Comparison of ENCODE assay signal across 8 cellular contexts in genomic region chr1:31762726-31763670, GRCh38.
DNase-seq lines count a peak whose midpoint lies in the region; ATAC-seq and TF ChIP-seq lines count a peak whose summit lies in the region.

No MANE protein-coding gene starts in this region.

- TF ChIP-seq CTCF in choroid plexus epithelial cell (conservative IDR thresholded peaks at IDR 0.05; ENCODE audit: low read depth, low read length): peak; percentile 42

- no peak for ATAC-seq in GM21447 (IDR thresholded peaks at IDR 0.05; ENCODE audit: unreplicated experiment)

- DNase-seq in NOMO-1 (lab: John Stamatoyannopoulos, UW; ENCODE audit: unreplicated experiment in 2 of 2): peak; percentile 34 to 49
- DNase-seq in NOMO-1 treated with dmso at 0.1 percent for 144 hours (lab: John Stamatoyannopoulos, UW; ENCODE audit: unreplicated experiment): no peak
- DNase-seq in NCI-H2227 (lab: John Stamatoyannopoulos, UW; ENCODE audit: unreplicated experiment): peak; percentile 90
- peak; percentile 65 for DNase-seq in activated CD4-positive, CD25-positive, alpha-beta regulatory T cell treated with anti-CD3 and anti-CD28 coated beads, Interleukin-2, amount 50 U/mL, for 72 hours
- DNase-seq in choroid plexus epithelial cell (ENCODE audit: low read depth): no peak
- DNase-seq in stimulated activated CD4-positive, alpha-beta T cell treated with anti-CD3 and anti-CD28 coated beads, Interleukin-2, amount 100 ng/mL, for 24 hours: peak; percentile 69 to 79

- H3K4me3 ChIP-seq in choroid plexus epithelial cell (ENCODE audit: low read depth, low read length): peak overlapping the region; percentile 47

- no peaks in the 10 kb centered on the region for H3K27me3 ChIP-seq in layer of hippocampus (ENCODE audit: control insufficient read depth, insufficient read depth, low read length)

- H3K27ac ChIP-seq in layer of hippocampus (ENCODE audit: low read depth, low read length): peak overlapping the region; percentile 30

Comparison
In these comparisons a context has a peak if more than half of its experiments do, and no peak if none do; other contexts are left out.
1. DNase-seq: peak in NOMO-1 (2 of 2), NCI-H2227 (single experiment), activated CD4-positive, CD25-positive, alpha-beta regulatory T cell treated with anti-CD3 and anti-CD28 coated beads, Interleukin-2, amount 50 U/mL, for 72 hours (single experiment) and stimulated activated CD4-positive, alpha-beta T cell treated with anti-CD3 and anti-CD28 coated beads, Interleukin-2, amount 100 ng/mL, for 24 hours (2 of 2); none in NOMO-1 treated with dmso at 0.1 percent for 144 hours (single experiment) and choroid plexus epithelial cell (single experiment).